In genomic region chr4:112523764-112524505, GRCh38 we compare ENCODE assay signal across 8 cellular contexts. TPM values are rescaled to one million over a fixed set of nuclear protein-coding genes. Genes with fewer than 3 reads are reported as not detected.
A peak's percentile ranks its signal among the peaks of the same experiment; 100 is the strongest.
DNase-seq lines count a peak whose midpoint lies in the region; ATAC-seq and TF ChIP-seq lines count a peak whose summit lies in the region.

No MANE protein-coding gene starts in this region.

- 1 to 2% methylated on average over 25 to 46 of the region's 46 CpGs for WGBS in endodermal cell (ENCODE audit: insufficient coverage in 1 of 2, insufficient read length in 1 of 2), 2 experiments

- POLR2A ChIA-PET in activated CD8-positive, alpha-beta T cell treated with anti-CD3 and anti-CD28 coated beads for 36 hours (lab: Charles Lee) = interaction anchor here (1.6 to 1.7 kb wide), 2 partner anchors 10 to 11 kb away, joined by 4 read pairs; no protein-coding TSS in a partner anchor

- ATAC-seq in HG03045 (IDR thresholded peaks at IDR 0.05; ENCODE audit: unreplicated experiment) = peak; percentile 86
- ATAC-seq in activated CD8-positive, alpha-beta T cell treated with anti-CD3 and anti-CD28 coated beads for 36 hours = peak; percentile 96
- peak; percentile 95 for ATAC-seq in stimulated activated naive CD8-positive, alpha-beta T cell treated with anti-CD3 and anti-CD28 coated beads, Interleukin-15, amount 100 ng/mL, for 72 hours

- peaks cover 1% of the 10 kb centered on the region for H3K9me3 Mint-ChIP-seq in activated CD8-positive, alpha-beta T cell treated with anti-CD3 and anti-CD28 coated beads for 36 hours
- H3K9me3 Mint-ChIP-seq in endodermal cell = no peaks in the 10 kb centered on the region
- peaks cover 16% of the 10 kb centered on the region for H3K9me3 Mint-ChIP-seq in nephron
- no peaks in the 10 kb centered on the region for H3K9me3 Mint-ChIP-seq in stimulated activated naive CD8-positive, alpha-beta T cell treated with anti-CD3 and anti-CD28 coated beads, Interleukin-15, amount 100 ng/mL, for 72 hours

- H3K27me3 Mint-ChIP-seq in activated CD8-positive, alpha-beta T cell treated with anti-CD3 and anti-CD28 coated beads for 36 hours = peaks cover 49% of the 10 kb centered on the region
- peaks cover 81% of the 10 kb centered on the region for H3K27me3 Mint-ChIP-seq in endodermal cell (ENCODE audit: insufficient read depth)
- H3K27me3 Mint-ChIP-seq in nephron (ENCODE audit: low read depth) = peaks cover 92% of the 10 kb centered on the region
- H3K27me3 Mint-ChIP-seq in stimulated activated naive CD8-positive, alpha-beta T cell treated with anti-CD3 and anti-CD28 coated beads, Interleukin-15, amount 100 ng/mL, for 72 hours = peaks cover 70% of the 10 kb centered on the region

- TF ChIP-seq CTCF in activated CD8-positive, alpha-beta T cell treated with anti-CD3 and anti-CD28 coated beads for 36 hours (IDR thresholded peaks at IDR 0.05) = peak; percentile 96
- TF ChIP-seq CTCF in endodermal cell (conservative IDR thresholded peaks at IDR 0.05) (peak; percentile 98), nephron (IDR thresholded peaks at IDR 0.05; ENCODE audit: unreplicated experiment in 3 of 3) (peak; percentile 57 to 77 (median 72))

- H3K4me1 ChIP-seq in endodermal cell (ENCODE audit: control insufficient read depth, insufficient read depth, low read length) = no peaks in the 10 kb centered on the region

- DNase-seq in SIG-M5 treated with dmso at 0.1 percent for 504 hours (lab: John Stamatoyannopoulos, UW; ENCODE audit: unreplicated experiment) = peak; percentile 31
- DNase-seq in SIG-M5 (lab: John Stamatoyannopoulos, UW) = no peak
- DNase-seq in NCI-H2196 (lab: John Stamatoyannopoulos, UW; ENCODE audit: unreplicated experiment) = peak; percentile 59
- peak; percentile 89 for DNase-seq in activated CD8-positive, alpha-beta T cell treated with anti-CD3 and anti-CD28 coated beads for 36 hours
- DNase-seq in endodermal cell = peak; percentile 98
- DNase-seq in stimulated activated naive CD8-positive, alpha-beta T cell treated with anti-CD3 and anti-CD28 coated beads, Interleukin-15, amount 100 ng/mL, for 72 hours = peak; percentile 88 to 89

- CTCF ChIA-PET in activated CD8-positive, alpha-beta T cell treated with anti-CD3 and anti-CD28 coated beads for 36 hours (lab: Charles Lee) = interaction anchor here (0.6 to 6.9 kb wide), 54 partner anchors 9 to 458 kb away, joined by 3 to 65 read pairs (median 4); partner anchors contain the start of genes ALPK1 and NEUROG2

- no peak overlapping the region for H3K27ac ChIP-seq in endodermal cell (ENCODE audit: low read depth, low read length)

- no peak overlapping the region for H3K27ac Mint-ChIP-seq in activated CD8-positive, alpha-beta T cell treated with anti-CD3 and anti-CD28 coated beads for 36 hours
- H3K27ac Mint-ChIP-seq in endodermal cell = peak overlapping the region; percentile 44
- H3K27ac Mint-ChIP-seq in nephron = no peak overlapping the region
- H3K27ac Mint-ChIP-seq in stimulated activated naive CD8-positive, alpha-beta T cell treated with anti-CD3 and anti-CD28 coated beads, Interleukin-15, amount 100 ng/mL, for 72 hours = no peak overlapping the region

- peak overlapping the region; percentile 71 for H3K4me3 Mint-ChIP-seq in activated CD8-positive, alpha-beta T cell treated with anti-CD3 and anti-CD28 coated beads for 36 hours
- H3K4me3 Mint-ChIP-seq in endodermal cell (peak overlapping the region; percentile 47), nephron (peak overlapping the region; percentile 70 to 85 (median 83))
- H3K4me3 Mint-ChIP-seq in stimulated activated naive CD8-positive, alpha-beta T cell treated with anti-CD3 and anti-CD28 coated beads, Interleukin-15, amount 100 ng/mL, for 72 hours = peak overlapping the region; percentile 78 to 79

- H3K36me3 Mint-ChIP-seq in activated CD8-positive, alpha-beta T cell treated with anti-CD3 and anti-CD28 coated beads for 36 hours (ENCODE audit: low read depth) = peaks cover 3% of the 10 kb centered on the region
- no peaks in the 10 kb centered on the region for H3K36me3 Mint-ChIP-seq in endodermal cell (ENCODE audit: low read depth)
- H3K36me3 Mint-ChIP-seq in nephron (ENCODE audit: low read depth) = no peaks in the 10 kb centered on the region

- no peaks in the 10 kb centered on the region for H3K36me3 ChIP-seq in endodermal cell (ENCODE audit: control insufficient read depth, insufficient read depth, low read length)

- peak overlapping the region; percentile 42 for H3K9ac ChIP-seq in endodermal cell (ENCODE audit: extremely low read depth, low read length, poor library complexity, severe bottlenecking)

- peaks cover 25% of the 10 kb centered on the region for H3K4me1 Mint-ChIP-seq in activated CD8-positive, alpha-beta T cell treated with anti-CD3 and anti-CD28 coated beads for 36 hours (ENCODE audit: low read depth)
- H3K4me1 Mint-ChIP-seq in endodermal cell (peaks cover 22% of the 10 kb centered on the region), nephron (peaks cover 12% of the 10 kb centered on the region)
- H3K4me1 Mint-ChIP-seq in stimulated activated naive CD8-positive, alpha-beta T cell treated with anti-CD3 and anti-CD28 coated beads, Interleukin-15, amount 100 ng/mL, for 72 hours = peaks cover 43% of the 10 kb centered on the region

- H3K27me3 ChIP-seq in endodermal cell (ENCODE audit: control insufficient read depth, insufficient read depth, low read length, poor library complexity, severe bottlenecking) = peaks cover 89% of the 10 kb centered on the region

- no peaks in the 10 kb centered on the region for H3K9me3 ChIP-seq in endodermal cell (ENCODE audit: control insufficient read depth, low read length)

- intact Hi-C loops in activated CD8-positive, alpha-beta T cell treated with anti-CD3 and anti-CD28 coated beads for 36 hours (cut with micrococcal nuclease) = loop anchor here (2.0 to 10.0 kb wide), 3 partner anchors 195 to 449 kb away; no protein-coding TSS in a partner anchor

- H3K4me3 ChIP-seq in endodermal cell (ENCODE audit: low read length) = peak overlapping the region; percentile 84

RNA-seq across cellular contexts. Expression of gene NEUROG2, which starts 8.0 kb away (rescaled TPM):
- under 1 TPM; 0.13 to 0.16 TPM for total RNA-seq in activated CD8-positive, alpha-beta T cell treated with anti-CD3 and anti-CD28 coated beads for 36 hours
- under 1 TPM in 1 of 2 donors, not detected in 1; 0.11 TPM for total RNA-seq in endodermal cell
- polyA plus RNA-seq in endodermal cell (2013, experiment 1 of 2) = 9.4 TPM
- 7.2 TPM for polyA plus RNA-seq in endodermal cell (2013, experiment 2 of 2)
